ENCODE assay signal across 8 cellular contexts in the genomic region with DNA sequence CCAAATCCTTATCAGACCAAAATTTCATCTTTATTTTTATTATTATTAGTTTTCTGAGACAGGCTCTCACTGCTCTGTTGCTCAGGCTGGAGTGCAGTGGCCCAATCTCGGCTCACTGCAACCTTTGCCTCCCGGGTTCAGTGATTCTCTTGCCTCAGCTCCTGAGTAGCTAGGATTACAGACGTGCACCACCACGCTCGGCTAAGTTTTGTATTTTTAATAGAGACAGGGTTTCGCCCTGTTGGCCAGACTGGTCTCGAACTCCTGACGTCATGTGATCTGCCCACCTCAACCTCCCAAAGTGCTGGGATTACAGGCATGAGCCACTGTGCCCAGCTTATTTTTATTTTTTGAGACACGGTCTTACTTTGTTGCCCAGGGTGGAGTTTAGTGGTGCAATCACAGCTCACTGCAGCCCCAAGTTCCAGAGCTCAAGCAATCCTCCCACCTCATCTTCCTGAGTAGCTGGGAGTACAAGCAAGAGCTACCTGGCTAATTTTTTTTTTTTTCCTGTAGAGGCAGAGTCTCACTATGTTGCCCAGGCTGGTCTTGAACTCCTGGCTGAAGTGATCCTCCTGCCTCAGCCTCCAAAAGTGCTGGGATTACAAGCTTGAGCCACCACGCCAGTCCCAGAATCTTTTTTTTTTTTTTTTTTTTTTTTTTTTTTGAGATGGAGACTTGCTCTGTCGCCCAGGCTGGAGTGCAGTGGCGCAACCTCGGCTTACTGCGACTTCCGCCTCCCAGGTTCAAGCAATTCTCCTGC. TPM values are rescaled to one million over a fixed set of nuclear protein-coding genes. Genes with fewer than 3 reads are reported as not detected.
A peak's percentile ranks its signal among the peaks of the same experiment; 100 is the strongest.
DNase-seq lines count a peak whose midpoint lies in the region; ATAC-seq, FAIRE-seq and TF ChIP-seq lines count a peak whose summit lies in the region.
"Not testable (repeated sequence)": the region's sequence is repeated elsewhere in the genome, so short reads cannot be mapped to it uniquely, and the experiment has no call there.

No MANE protein-coding gene starts in this region.

- CTCF ChIA-PET in A549 (lab: Yijun Ruan, JAX) (interaction anchor here (0.6 to 1.8 kb wide), 8 partner anchors 13 to 63 kb away, joined by 3 to 6 read pairs (median 3); partner anchors contain the start of genes GOLGA2 and SWI5), HEK293 (lab: Yijun Ruan, JAX) (interaction anchor here (0.6 to 0.7 kb wide), 5 partner anchors 13 to 697 kb away, joined by 3 to 4 read pairs (median 3); no protein-coding TSS in a partner anchor)
- CTCF ChIA-PET in PC-3 (lab: Charles Lee) = not testable (repeated sequence)

- DNase-seq in A549 (ENCODE audit: low read depth in 1 of 2, low spot score in 1 of 2) (peak in 1 of 2 experiments; percentile 38), renal cortical epithelial cell (ENCODE audit: low read depth) (peak; percentile 33)
- DNase-seq in PC-3; activated CD4-positive, alpha-beta T cell treated with anti-CD3 and anti-CD28 coated beads, Interleukin-2, amount 10 ng/mL, durations not matched to agents 24 days and 14 days; endothelial cell (ENCODE audit: low spot score); memory B cell (ENCODE audit: low spot score in 2 of 2): not testable (repeated sequence)

- WGBS in A549 (ENCODE audit: missing lambda C conversion rate) = 82% methylated on average over 14 of the region's 15 CpGs

- not testable (repeated sequence) for H3K36me3 Mint-ChIP-seq in activated CD4-positive, alpha-beta T cell treated with anti-CD3 and anti-CD28 coated beads, Interleukin-2, amount 10 ng/mL, durations not matched to agents 24 days and 14 days (ENCODE audit: low read depth); activated naive CD8-positive, alpha-beta T cell; endothelial cell (ENCODE audit: low read depth, unreplicated experiment); memory B cell

- H3F3A ChIP-seq in PC-3 (ENCODE audit: low read length, unreplicated experiment) = not testable (repeated sequence)

- not testable (repeated sequence) for H2AFZ ChIP-seq in PC-3 (ENCODE audit: low read length)

- not testable (repeated sequence) for H3K4me1 Mint-ChIP-seq in activated CD4-positive, alpha-beta T cell treated with anti-CD3 and anti-CD28 coated beads, Interleukin-2, amount 10 ng/mL, durations not matched to agents 24 days and 14 days; activated naive CD8-positive, alpha-beta T cell (ENCODE audit: low read depth); endothelial cell (ENCODE audit: unreplicated experiment); memory B cell

- H3K27ac ChIP-seq in A549 = 0 out of 6 replicates have a peak overlapping the region, but pooled peaks of 1 of the 2 experiments have one; percentile 89
- not testable (repeated sequence) for H3K27ac ChIP-seq in HEK293 (ENCODE audit: extremely low read depth, low read depth, low read length); PC-3 (ENCODE audit: low read length)

- H3K9me3 ChIP-seq in A549; HEK293 (ENCODE audit: control insufficient read depth, insufficient read depth, low read depth, low read length); PC-3 (ENCODE audit: low read length): not testable (repeated sequence)

- not testable (repeated sequence) for H3K27me3 Mint-ChIP-seq in activated CD4-positive, alpha-beta T cell treated with anti-CD3 and anti-CD28 coated beads, Interleukin-2, amount 10 ng/mL, durations not matched to agents 24 days and 14 days; activated naive CD8-positive, alpha-beta T cell; endothelial cell (ENCODE audit: unreplicated experiment); memory B cell

- TF ChIP-seq EP300 in A549 (IDR thresholded peaks at IDR 0.05) = not testable (repeated sequence)

- not testable (repeated sequence) for TF ChIP-seq CTCF in A549 (IDR thresholded peaks at IDR 0.05); HEK293 (tag by site-specific recombination; IDR thresholded peaks at IDR 0.05); PC-3 (conservative IDR thresholded peaks at IDR 0.05; ENCODE audit: low read depth, low read length); endothelial cell (IDR thresholded peaks at IDR 0.05; ENCODE audit: unreplicated experiment)

- TF ChIP-seq RAD21 in A549 (conservative IDR thresholded peaks at IDR 0.05 in 1 of 2, IDR thresholded peaks at IDR 0.05 in 1 of 2) = not testable (repeated sequence)

- intact Hi-C loops in PC-3 (cut with micrococcal nuclease); activated CD4-positive, alpha-beta T cell treated with anti-CD3 and anti-CD28 coated beads, Interleukin-2, amount 10 ng/mL, durations not matched to agents 24 days and 14 days (cut with micrococcal nuclease): not testable (repeated sequence)

- peak overlapping the region; percentile 48 for H3K4me2 ChIP-seq in A549
- H3K4me2 ChIP-seq in PC-3 (ENCODE audit: low read length) = 0 out of 2 replicates have a peak overlapping the region, but pooled peaks have one; percentile 78

- POLR2A ChIA-PET in A549 (lab: Yijun Ruan, JAX) = interaction anchor here (0.8 kb wide), 1 partner anchor 32 kb away, joined by 3 read pairs; no protein-coding TSS in a partner anchor
- POLR2A ChIA-PET in HEK293 (lab: Yijun Ruan, JAX) = interaction anchor here (0.7 to 1.0 kb wide), 2 partner anchors 10 to 52 kb away, joined by 4 to 5 read pairs; no protein-coding TSS in a partner anchor
- POLR2A ChIA-PET in PC-3 (lab: Charles Lee; ENCODE audit: unreplicated experiment) = not testable (repeated sequence)

- not testable (repeated sequence) for H4K20me1 ChIP-seq in PC-3 (ENCODE audit: low read length)

- not testable (repeated sequence) for H3K4me3 ChIP-seq in A549; HEK293 (ENCODE audit: low read depth, low read length); PC-3 (ENCODE audit: low read length)

- TF ChIP-seq POLR2A in A549 (IDR thresholded peaks at IDR 0.05; ENCODE audit: low read length) = not testable (repeated sequence)

- not testable (repeated sequence) for BruUV-seq in PC-3 (replicated peaks; lab: Mats Ljungman, UMichigan)

- H3K4me1 ChIP-seq in A549; HEK293 (ENCODE audit: control insufficient read depth, insufficient read depth, low read length); PC-3 (ENCODE audit: insufficient read depth, low read length): not testable (repeated sequence)

- H3K9me2 ChIP-seq in PC-3 (replicated peaks; ENCODE audit: low read length) = not testable (repeated sequence)

- H3K27ac Mint-ChIP-seq in activated CD4-positive, alpha-beta T cell treated with anti-CD3 and anti-CD28 coated beads, Interleukin-2, amount 10 ng/mL, durations not matched to agents 24 days and 14 days = peak overlapping the region; percentile 92
- H3K27ac Mint-ChIP-seq in activated naive CD8-positive, alpha-beta T cell; endothelial cell (ENCODE audit: unreplicated experiment); memory B cell: not testable (repeated sequence)

- H3K4me3 Mint-ChIP-seq in activated CD4-positive, alpha-beta T cell treated with anti-CD3 and anti-CD28 coated beads, Interleukin-2, amount 10 ng/mL, durations not matched to agents 24 days and 14 days = peak overlapping the region; percentile 88
- peak overlapping the region; percentile 23 for H3K4me3 Mint-ChIP-seq in activated naive CD8-positive, alpha-beta T cell
- H3K4me3 Mint-ChIP-seq in endothelial cell (ENCODE audit: unreplicated experiment) (peak overlapping the region; percentile 42), memory B cell (peak overlapping the region; percentile 88)

- not testable (repeated sequence) for ATAC-seq in A549; PC-3; memory B cell (ENCODE audit: low read depth)

- H3K27me3 ChIP-seq in PC-3 (ENCODE audit: low read length) = not testable (repeated sequence)

- H3K79me2 ChIP-seq in PC-3 (ENCODE audit: low read length) = peaks cover 10% of the 10 kb centered on the region

- FAIRE-seq in A549 (lab: Jason Lieb, UNC) = not testable (repeated sequence)

- peaks cover 0 to 20% of the 10 kb centered on the region in 2 experiments; a peak in 1 of 3 replicates for H3K36me3 ChIP-seq in HEK293 (ENCODE audit: control insufficient read depth in 2 of 2, insufficient read depth in 1 of 2, low read length in 2 of 2)
- H3K36me3 ChIP-seq in PC-3 (ENCODE audit: low read depth, low read length) = not testable (repeated sequence)

- H3K9ac ChIP-seq in PC-3 (ENCODE audit: low read length) = not testable (repeated sequence)

- not testable (repeated sequence) for H3K9me3 Mint-ChIP-seq in activated CD4-positive, alpha-beta T cell treated with anti-CD3 and anti-CD28 coated beads, Interleukin-2, amount 10 ng/mL, durations not matched to agents 24 days and 14 days; activated naive CD8-positive, alpha-beta T cell (ENCODE audit: low read depth); endothelial cell (ENCODE audit: unreplicated experiment); memory B cell

RNA-seq across cellular contexts. Expression of gene SLC27A4, which starts 1.3 kb away (rescaled TPM):
- polyA plus RNA-seq in A549 (2011; rRNA removed) = 14.5 and 14.9 TPM in 2 replicates
- polyA plus RNA-seq in A549 (2012; cell fraction: cytosol; rRNA removed) = 26.6 and 34.7 TPM in 2 replicates
- polyA plus RNA-seq in A549 (2012; cell fraction: nucleus; rRNA removed) = 47.8 and 63.4 TPM in 2 replicates
- 26.1 to 27.0 TPM (median 26.4 TPM) in 3 replicates for polyA plus RNA-seq in A549 (2017; fragmentation: RNase III; extraction: RNeasy Plus Mini Kit Qiagen cat#74134 plus additional on column Dnase treatment)
- 33.1 and 34.8 TPM in 2 replicates for polyA minus RNA-seq in A549 (2011; rRNA and poly(A)+ RNA removed)
- 39.1 and 41.1 TPM in 2 replicates for total RNA-seq in PC-3 (2014; rRNA removed)
- 37.0 and 37.9 TPM in 2 replicates for total RNA-seq in activated CD4-positive, alpha-beta T cell treated with anti-CD3 and anti-CD28 coated beads, Interleukin-2, amount 10 ng/mL, durations not matched to agents 24 days and 14 days
- total RNA-seq in endothelial cell (ENCODE audit: unreplicated experiment) = 23.0 TPM
- 27.6 and 47.5 TPM in 2 replicates for total RNA-seq in renal cortical epithelial cell

RNA-seq across cellular contexts. Expression of gene COQ4, which starts 16.4 kb away (rescaled TPM):
- polyA plus RNA-seq in A549 (2011; rRNA removed) = 32.5 and 38.0 TPM in 2 replicates
- 67.0 and 71.6 TPM in 2 replicates for polyA plus RNA-seq in A549 (2012; cell fraction: cytosol; rRNA removed)
- polyA plus RNA-seq in A549 (2012; cell fraction: nucleus; rRNA removed) = 134 and 137 TPM in 2 replicates
- polyA plus RNA-seq in A549 (2017; fragmentation: RNase III; extraction: RNeasy Plus Mini Kit Qiagen cat#74134 plus additional on column Dnase treatment) = 41.3 to 42.8 TPM (median 42.4 TPM) in 3 replicates
- polyA minus RNA-seq in A549 (2011; rRNA and poly(A)+ RNA removed) = 29.5 and 34.7 TPM in 2 replicates
- total RNA-seq in PC-3 (2014; rRNA removed) = 28.1 and 31.3 TPM in 2 replicates
- total RNA-seq in activated CD4-positive, alpha-beta T cell treated with anti-CD3 and anti-CD28 coated beads, Interleukin-2, amount 10 ng/mL, durations not matched to agents 24 days and 14 days = 60.7 and 61.4 TPM in 2 replicates
- total RNA-seq in endothelial cell (ENCODE audit: unreplicated experiment) = 46.6 TPM
- total RNA-seq in renal cortical epithelial cell = 35.5 and 38.2 TPM in 2 replicates

RNA-seq across cellular contexts. Expression of gene TRUB2, which starts 16.8 kb away (rescaled TPM):
- polyA plus RNA-seq in A549 (2011; rRNA removed) (29.0 and 43.4 TPM in 2 replicates), A549 (2017; fragmentation: RNase III; extraction: RNeasy Plus Mini Kit Qiagen cat#74134 plus additional on column Dnase treatment) (35.3 to 39.0 TPM (median 38.7 TPM) in 3 replicates)
- 24.6 and 35.4 TPM in 2 replicates for polyA plus RNA-seq in A549 (2012; cell fraction: cytosol; rRNA removed)
- 24.0 and 24.5 TPM in 2 replicates for polyA plus RNA-seq in A549 (2012; cell fraction: nucleus; rRNA removed)
- 49.5 and 60.3 TPM in 2 replicates for polyA minus RNA-seq in A549 (2011; rRNA and poly(A)+ RNA removed)
- total RNA-seq in PC-3 (2014; rRNA removed) (24.9 and 32.2 TPM in 2 replicates), endothelial cell (ENCODE audit: unreplicated experiment) (25.8 TPM), renal cortical epithelial cell (15.2 and 17.4 TPM in 2 replicates)
- 40.4 and 43.0 TPM in 2 replicates for total RNA-seq in activated CD4-positive, alpha-beta T cell treated with anti-CD3 and anti-CD28 coated beads, Interleukin-2, amount 10 ng/mL, durations not matched to agents 24 days and 14 days

RNA-seq across cellular contexts. Expression of gene URM1, which starts 32.1 kb away (rescaled TPM):
- polyA plus RNA-seq in A549 (2011; rRNA removed) (43.6 and 61.6 TPM in 2 replicates), A549 (2017; fragmentation: RNase III; extraction: RNeasy Plus Mini Kit Qiagen cat#74134 plus additional on column Dnase treatment) (49.5 to 50.6 TPM (median 49.7 TPM) in 3 replicates)
- polyA plus RNA-seq in A549 (2012; cell fraction: cytosol; rRNA removed) = 66.7 and 75.4 TPM in 2 replicates
- polyA plus RNA-seq in A549 (2012; cell fraction: nucleus; rRNA removed) = 71.3 and 83.4 TPM in 2 replicates
- polyA minus RNA-seq in A549 (2011; rRNA and poly(A)+ RNA removed) = 43.8 and 52.7 TPM in 2 replicates
- total RNA-seq in PC-3 (2014; rRNA removed) (29.1 and 35.7 TPM in 2 replicates), endothelial cell (ENCODE audit: unreplicated experiment) (96.1 TPM), renal cortical epithelial cell (21.9 and 43.7 TPM in 2 replicates)
- 87.2 and 98.3 TPM in 2 replicates for total RNA-seq in activated CD4-positive, alpha-beta T cell treated with anti-CD3 and anti-CD28 coated beads, Interleukin-2, amount 10 ng/mL, durations not matched to agents 24 days and 14 days

Comparison
In these comparisons a context has a peak if more than half of its experiments do, and no peak if none do; other contexts are left out.
1. H3K4me3 Mint-ChIP-seq: peak in every context shown above with its lines; median percentile 88 in activated CD4-positive, alpha-beta T cell treated with anti-CD3 and anti-CD28 coated beads, Interleukin-2, amount 10 ng/mL, durations not matched to agents 24 days and 14 days; 88 in memory B cell; 42 in endothelial cell; 23 in activated naive CD8-positive, alpha-beta T cell.